ENCODE assay signal across 4 cellular contexts in the genomic region with DNA sequence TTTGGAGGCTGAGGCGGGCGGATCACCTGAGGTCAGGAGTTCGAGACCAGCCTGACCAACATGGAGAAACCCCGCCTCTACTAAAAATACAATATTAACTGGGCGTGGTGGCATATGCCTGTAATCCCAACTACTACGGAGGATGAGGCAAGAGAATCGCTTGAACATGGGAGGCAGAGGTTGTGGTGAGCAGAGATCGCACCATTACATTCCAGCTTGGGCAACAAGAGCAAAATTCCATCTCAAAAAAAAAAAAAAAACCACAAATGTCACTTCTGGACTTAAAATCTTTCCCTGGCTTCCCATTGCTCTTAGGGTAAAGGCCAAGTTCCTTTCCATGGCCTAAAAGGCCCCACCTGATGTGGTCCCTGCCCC. TPM values are rescaled to one million over a fixed set of nuclear protein-coding genes. Genes with fewer than 3 reads are reported as not detected.
"Had no signal": no experiment of that assay in that cellular context is flagged by ENCODE, and none has a peak within 500 bp of the region (broad histone marks: within the 10 kb centered on the region; RNA-seq: fewer than 3 reads in every experiment).

No MANE protein-coding gene starts in this region.

RNA-seq across cellular contexts. Expression of a gene that starts 5.4 kb away (rescaled TPM):
- total RNA-seq: activated naive CD4-positive, alpha-beta T cell treated with anti-CD3 and anti-CD28 coated beads for 36 hours; activated naive CD8-positive, alpha-beta T cell treated with anti-CD3 and anti-CD28 coated beads for 36 hours; activated T-helper 1 cell treated with anti-CD3 and anti-CD28 coated beads, Interleukin-12 subunit alpha, Interleukin-12 subunit beta, Interleukin-2, Interleukin-4 antibody, amounts not matched to agents 30 ng/mL and 10 ng/mL and 1 ng/mL, durations not matched to agents 14 hours and 24 hours and 36 hours; ascending aorta had no signal
